ENCODE assay signal across 1 cellular context in the genomic region with DNA sequence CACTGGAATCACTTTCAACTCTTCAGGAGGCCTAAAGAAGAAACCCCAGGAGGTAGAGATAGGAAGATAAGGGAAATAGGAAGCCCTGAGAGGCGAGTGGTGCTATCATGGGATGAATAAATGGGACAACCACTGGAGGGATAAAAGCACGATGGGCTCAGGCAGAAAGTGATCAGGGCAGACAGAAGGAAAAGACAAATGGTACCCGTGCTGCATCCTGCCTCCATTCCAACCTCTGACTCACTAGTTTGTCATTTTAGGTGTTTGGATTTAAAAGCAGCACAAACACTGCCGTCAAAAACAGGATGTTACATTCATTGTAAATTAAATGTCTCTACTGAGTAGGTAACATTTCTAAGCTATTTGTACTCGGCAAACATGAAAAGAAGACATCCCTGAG.
TF ChIP-seq lines count a peak whose summit lies in the region.

No MANE protein-coding gene starts in this region.

TF ChIP-seq in GM23338, 12 proteins besides CTCF, POLR2A, EP300 and RAD21 (continued from another document):
- no peak for TF ChIP-seq EZH2 (IDR thresholded peaks at IDR 0.05; ENCODE audit: low read depth, unreplicated experiment)
